ENCODE assay signal across 1 cellular context in the genomic region with DNA sequence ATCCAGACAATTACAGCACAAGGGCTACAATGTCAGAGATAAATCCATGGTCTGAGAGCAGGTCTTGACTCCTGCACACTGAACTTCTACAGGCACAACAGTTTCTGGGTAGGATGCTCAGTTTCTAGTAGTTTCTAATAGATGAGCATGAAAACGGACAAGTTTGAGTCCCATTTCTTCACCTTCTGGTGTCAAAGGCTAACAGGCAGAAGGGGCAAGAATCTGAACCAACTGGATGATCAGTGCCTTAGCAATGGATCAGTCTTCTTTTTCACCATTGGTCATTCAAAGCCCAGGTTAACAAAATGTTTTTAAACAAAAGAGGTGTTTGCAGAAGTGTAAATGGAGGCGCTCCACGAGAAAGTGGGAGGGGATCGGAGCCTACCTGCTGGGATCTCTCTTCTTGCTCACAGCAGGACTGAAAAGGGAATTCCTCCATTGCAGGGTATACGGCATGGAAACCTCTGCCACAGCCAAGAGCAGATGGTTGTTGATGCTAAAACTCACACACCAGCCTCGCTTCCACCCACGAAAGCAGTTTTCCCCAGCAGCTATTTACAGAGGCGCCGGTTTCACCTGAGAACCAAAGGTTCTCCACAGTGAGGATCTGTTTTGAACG.
TF ChIP-seq lines count a peak whose summit lies in the region.

No MANE protein-coding gene starts in this region.

TF ChIP-seq in HepG2, 621 proteins besides CTCF, POLR2A, EP300 and RAD21 (continued from another document):
- TF ChIP-seq, protein P1, sequence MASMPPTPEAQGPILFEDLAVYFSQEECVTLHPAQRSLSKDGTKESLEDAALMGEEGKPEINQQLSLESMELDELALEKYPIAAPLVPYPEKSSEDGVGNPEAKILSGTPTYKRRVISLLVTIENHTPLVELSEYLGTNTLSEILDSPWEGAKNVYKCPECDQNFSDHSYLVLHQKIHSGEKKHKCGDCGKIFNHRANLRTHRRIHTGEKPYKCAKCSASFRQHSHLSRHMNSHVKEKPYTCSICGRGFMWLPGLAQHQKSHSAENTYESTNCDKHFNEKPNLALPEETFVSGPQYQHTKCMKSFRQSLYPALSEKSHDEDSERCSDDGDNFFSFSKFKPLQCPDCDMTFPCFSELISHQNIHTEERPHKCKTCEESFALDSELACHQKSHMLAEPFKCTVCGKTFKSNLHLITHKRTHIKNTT (CRISPR knock-in tag; IDR thresholded peaks at IDR 0.05) = no peak
- TF ChIP-seq TARDBP (CRISPR knock-in tag; IDR thresholded peaks at IDR 0.05) (no peak), NAIF1 (CRISPR knock-in tag; IDR thresholded peaks at IDR 0.05; ENCODE audit: borderline replicate concordance) (no peak), ZNF850 (CRISPR knock-in tag; conservative IDR thresholded peaks at IDR 0.05) (no peak), FOXP1 (IDR thresholded peaks at IDR 0.05) (no peak), FOXP1 (CRISPR knock-in tag; IDR thresholded peaks at IDR 0.05) (no peak), RFXAP (CRISPR knock-in tag; IDR thresholded peaks at IDR 0.05; ENCODE audit: borderline replicate concordance) (no peak), FOSL2 (CRISPR knock-in tag; IDR thresholded peaks at IDR 0.05) (no peak), ZNF335 (CRISPR knock-in tag; IDR thresholded peaks at IDR 0.05) (no peak), GTF3A (CRISPR knock-in tag; conservative IDR thresholded peaks at IDR 0.05) (no peak), ZSCAN31 (CRISPR knock-in tag; IDR thresholded peaks at IDR 0.05; ENCODE audit: low read depth) (no peak)
